8 cellular contexts compared by ENCODE assay signal in the genomic region with DNA sequence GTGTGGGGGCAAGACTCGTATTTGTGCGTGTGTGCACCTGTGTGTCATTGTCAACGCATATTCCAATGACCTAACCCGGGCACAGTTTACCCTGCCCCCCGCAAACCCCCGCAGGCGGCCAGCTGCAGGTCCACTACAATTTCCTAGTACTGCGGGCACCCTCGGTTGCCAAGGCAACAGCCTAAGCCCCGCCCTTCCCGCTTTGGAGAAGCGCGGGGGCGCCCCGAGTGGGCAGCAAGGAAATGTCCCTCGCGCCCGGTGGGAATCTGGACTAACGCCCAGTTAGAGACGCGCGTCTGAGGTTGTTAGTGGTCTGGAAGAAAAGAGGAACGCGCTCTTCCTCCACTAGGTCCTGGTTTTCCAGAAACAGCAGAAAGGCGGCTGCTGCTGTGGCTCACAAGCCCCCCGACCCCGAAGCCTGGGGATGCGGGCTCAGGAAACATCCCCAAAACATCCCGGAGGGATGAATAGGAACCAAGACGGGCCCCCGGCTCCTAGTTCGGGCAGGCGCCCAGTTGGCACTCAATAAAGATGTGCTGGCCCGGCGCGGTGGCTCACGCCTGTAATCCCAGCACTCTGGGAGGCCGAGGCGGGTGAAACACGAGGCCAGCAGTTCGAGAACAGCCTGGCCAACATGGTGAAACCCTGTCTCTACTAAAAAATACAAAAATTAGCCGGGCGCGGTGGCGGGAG. TPM values are rescaled to one million over a fixed set of nuclear protein-coding genes. Genes with fewer than 3 reads are reported as not detected.
DNase-seq lines count a peak whose midpoint lies in the region; ATAC-seq, FAIRE-seq and TF ChIP-seq lines count a peak whose summit lies in the region.

No MANE protein-coding gene starts in this region.

- peak overlapping the region in 1 of 2 experiments; percentile 36; a peak in 1 of 4 replicates for H3K9ac ChIP-seq in K562 (ENCODE audit: insufficient read depth in 1 of 2, low read depth in 2 of 2, low read length in 2 of 2)

- H3K27me3 ChIP-seq in K562 (ENCODE audit: control insufficient read depth in 2 of 2, insufficient read depth in 2 of 2, low read length in 2 of 2), result no peaks in the 10 kb centered on the region

- H3K27ac ChIP-seq in K562 (ENCODE audit: extremely low read depth, low read depth, low read length), result no peak overlapping the region

- no peaks in the 10 kb centered on the region for H3K9me1 ChIP-seq in K562 (ENCODE audit: control insufficient read depth, insufficient read depth, low read length)

- TF ChIP-seq CTCF in K562 (IDR thresholded peaks at IDR 0.05 in 2 of 3, conservative IDR thresholded peaks at IDR 0.05 in 1 of 3; ENCODE audit: insufficient read depth in 2 of 3, low read depth in 1 of 3, low read length in 3 of 3), result peak; percentile 20 to 38 (median 33); a peak in 4 of 6 replicates
- peak; percentile 18 for TF ChIP-seq CTCF in retinal pigment epithelial cell (conservative IDR thresholded peaks at IDR 0.05; ENCODE audit: low read depth, low read length)

- CTCF ChIA-PET in K562 (lab: Yijun Ruan, JAX; ENCODE audit: low intra/inter-chr PET ratio), result no interaction called here

- peak overlapping the region; percentile 92 for H3K4me2 ChIP-seq in K562 (ENCODE audit: insufficient read depth, low read length)

- ATAC-seq in K562, result peak; percentile 16; the same call in 2 of the 3 replicates
- ATAC-seq in GM21528 (IDR thresholded peaks at IDR 0.05; ENCODE audit: low FRiP score, unreplicated experiment), result no peak

- POLR2A ChIA-PET in K562 (lab: Yijun Ruan, JAX), result interaction anchor here (1.0 to 3.5 kb wide), 2 partner anchors 14 to 16 kb away, joined by 6 to 19 read pairs; no protein-coding TSS in a partner anchor

- peaks cover 23 to 55% of the 10 kb centered on the region in 2 experiments for H3K4me1 ChIP-seq in K562 (replicated peaks in 1 of 2; ENCODE audit: control insufficient read depth in 2 of 2, insufficient read depth in 2 of 2, low read length in 2 of 2)

- intact Hi-C loops in K562 (cut with micrococcal nuclease), result no loop called here

- peaks cover 45% of the 10 kb centered on the region for H3K79me2 ChIP-seq in K562 (ENCODE audit: control insufficient read depth, insufficient read depth, low read length)

- no peak for TF ChIP-seq RAD21 in K562 (CRISPR knock-in tag; conservative IDR thresholded peaks at IDR 0.05 in 1 of 2, IDR thresholded peaks at IDR 0.05 in 1 of 2)

- peak; percentile 3 for DNase-seq in DMS79 treated with DMSO at 0.1 percent for 48 hours (lab: John Stamatoyannopoulos, UW)
- DNase-seq in DMS79 (lab: John Stamatoyannopoulos, UW), result no peak
- DNase-seq in NCI-H748 (lab: John Stamatoyannopoulos, UW; ENCODE audit: unreplicated experiment), result peak; percentile 82
- DNase-seq in K562 (ENCODE audit: extremely low read depth in 1 of 4, low spot score in 3 of 4), result peak; percentile 65 to 76 (median 67)
- DNase-seq in retinal pigment epithelial cell (ENCODE audit: low read depth), result no peak
- no peak for DNase-seq in NCI-H345 treated with DMSO at 0.1 percent for 48 hours (lab: John Stamatoyannopoulos, UW; ENCODE audit: unreplicated experiment)

- FAIRE-seq in K562 (lab: Jason Lieb, UNC), result no peak

- H3K9me3 ChIP-seq in K562 (replicated peaks; ENCODE audit: control insufficient read depth, insufficient read depth, low read depth, low read length) (no peaks in the 10 kb centered on the region), iPS-18c (ENCODE audit: control insufficient read depth, insufficient read depth, low read length) (no peaks in the 10 kb centered on the region)

- H4K20me1 ChIP-seq in K562 (replicated peaks; ENCODE audit: control insufficient read depth, insufficient read depth, low read length), result no peaks in the 10 kb centered on the region

- H3K4me3 ChIP-seq in K562 (peak overlapping the region; percentile 62; the same call in 1 of the 2 replicates), iPS-18c (ENCODE audit: insufficient read depth, low read depth, low read length) (peak overlapping the region; percentile 67; the same call in 1 of the 2 replicates), retinal pigment epithelial cell (ENCODE audit: low read length) (peak overlapping the region; percentile 70)

- 19% methylated on average over 12 of the region's 45 CpGs for WGBS in K562 (ENCODE audit: insufficient coverage, low coverage, missing lambda C conversion rate)

- TF ChIP-seq EP300 in K562 (IDR thresholded peaks at IDR 0.05; ENCODE audit: low read length), result no peak

- in situ Hi-C loops in K562 (cut with MboI), result no loop called here

- no TSS peak for BruUV-seq in K562 (replicated peaks; lab: Mats Ljungman, UMichigan)

- TF ChIP-seq POLR2A in K562 (conservative IDR thresholded peaks at IDR 0.05), result no peak

- H2AFZ ChIP-seq in K562 (ENCODE audit: low read depth, low read length), result no peak overlapping the region; the same call in 1 of the 2 replicates

- H3K36me3 ChIP-seq in K562 (ENCODE audit: control insufficient read depth, insufficient read depth, low read length), result peaks cover 13% of the 10 kb centered on the region; the same call in 2 of the 3 replicates

RNA-seq across cellular contexts. Expression of a gene that starts 1.1 kb away (rescaled TPM):
- 1.7 and 7.0 TPM in 2 replicates for total RNA-seq in K562 (2011; cell fraction: chromatin; rRNA removed; ENCODE audit: low replicate concordance)
- 12.5 and 13.2 TPM in 2 replicates for total RNA-seq in K562 (2011; cell fraction: nucleolus; rRNA removed)
- 9.3 and 10.3 TPM in 2 replicates for total RNA-seq in K562 (2011; cell fraction: nucleoplasm; rRNA removed)
- total RNA-seq in K562 (2014; rRNA removed), result 8.4 and 12.2 TPM in 2 replicates
- 1.7 and 3.3 TPM in 2 replicates for total RNA-seq in K562 (2014; rRNA removed; fragmentation: Illumina TruSeq; extraction: Trizol)
- total RNA-seq in K562 (2015; rRNA removed; fragmentation: Illumina TruSeq; extraction: Trizol), result 7.7 and 8.3 TPM in 2 replicates
- 9.4 and 10.6 TPM in 2 replicates for total RNA-seq in K562 (2021)
- polyA plus RNA-seq in K562 (2011; rRNA removed), result 6.6 and 10.5 TPM in 2 replicates
- 20.3 and 55.0 TPM in 2 replicates for polyA plus RNA-seq in K562 (2011; cell fraction: cytosol; rRNA removed)
- 5.8 and 7.5 TPM in 2 replicates for polyA plus RNA-seq in K562 (2011; cell fraction: nucleus; rRNA removed)
- 10.5 and 14.1 TPM in 2 replicates for polyA plus RNA-seq in K562 (2012)
- polyA plus RNA-seq in K562 (2014; fragmentation: Illumina TruSeq; extraction: Trizol), result 7.1 and 8.4 TPM in 2 replicates
- 1 to 10 TPM in 1 of 2 experiments, under 1 TPM in 1; 0.90 to 2.0 TPM for polyA plus RNA-seq in K562 (2014; fragmentation: Nextera tagmentation; extraction: Ambion mirVana)
- polyA plus RNA-seq in K562 (2014; rRNA removed), result 9.6 and 14.0 TPM in 2 replicates
- 1.6 and 5.7 TPM in 2 replicates for polyA minus RNA-seq in K562 (2011; rRNA and poly(A)+ RNA removed)
- 4.3 and 7.0 TPM in 2 replicates for polyA minus RNA-seq in K562 (2011; cell fraction: cytosol; rRNA and poly(A)+ RNA removed)
- polyA minus RNA-seq in K562 (2011; cell fraction: nucleus; rRNA and poly(A)+ RNA removed), result 0.54 and 0.78 TPM in 2 replicates

RNA-seq across cellular contexts. Expression of a gene that starts 2.2 kb away (rescaled TPM):
- 33.5 and 88.4 TPM in 2 replicates for total RNA-seq in K562 (2011; cell fraction: chromatin; rRNA removed; ENCODE audit: low replicate concordance)
- 69.5 and 79.0 TPM in 2 replicates for total RNA-seq in K562 (2011; cell fraction: nucleolus; rRNA removed)
- 83.9 and 125 TPM in 2 replicates for total RNA-seq in K562 (2011; cell fraction: nucleoplasm; rRNA removed)
- total RNA-seq in K562 (2014; rRNA removed) (46.5 and 78.4 TPM in 2 replicates), K562 (2014; rRNA removed; fragmentation: Illumina TruSeq; extraction: Trizol) (27.4 and 28.3 TPM in 2 replicates), K562 (2015; rRNA removed; fragmentation: Illumina TruSeq; extraction: Trizol) (33.7 and 34.0 TPM in 2 replicates), K562 (2021) (65.2 and 68.0 TPM in 2 replicates)
- polyA plus RNA-seq in K562 (2011; rRNA removed) (107 and 114 TPM in 2 replicates), K562 (2014; fragmentation: Illumina TruSeq; extraction: Trizol) (72.2 and 86.5 TPM in 2 replicates), K562 (2014; fragmentation: Nextera tagmentation; extraction: Ambion mirVana) (10 to 100 TPM; 10.6 to 11.7 TPM), K562 (2014; rRNA removed) (80.5 and 87.3 TPM in 2 replicates)
- 153 and 233 TPM in 2 replicates for polyA plus RNA-seq in K562 (2011; cell fraction: cytosol; rRNA removed)
- 82.3 and 118 TPM in 2 replicates for polyA plus RNA-seq in K562 (2011; cell fraction: nucleus; rRNA removed)
- polyA plus RNA-seq in K562 (2012), result 58.2 and 103 TPM in 2 replicates
- 50.4 and 76.8 TPM in 2 replicates for polyA minus RNA-seq in K562 (2011; rRNA and poly(A)+ RNA removed)
- 38.9 and 39.4 TPM in 2 replicates for polyA minus RNA-seq in K562 (2011; cell fraction: cytosol; rRNA and poly(A)+ RNA removed)
- 26.3 and 30.1 TPM in 2 replicates for polyA minus RNA-seq in K562 (2011; cell fraction: nucleus; rRNA and poly(A)+ RNA removed)

RNA-seq across cellular contexts. Expression of a gene that starts 7.3 kb away (rescaled TPM):
- total RNA-seq in K562 (2011; cell fraction: chromatin; rRNA removed; ENCODE audit: low replicate concordance), result 84.3 and 247 TPM in 2 replicates
- 195 and 196 TPM in 2 replicates for total RNA-seq in K562 (2011; cell fraction: nucleolus; rRNA removed)
- 130 and 134 TPM in 2 replicates for total RNA-seq in K562 (2011; cell fraction: nucleoplasm; rRNA removed)
- total RNA-seq in K562 (2014; rRNA removed) (118 and 179 TPM in 2 replicates), K562 (2014; rRNA removed; fragmentation: Illumina TruSeq; extraction: Trizol) (44.6 and 70.7 TPM in 2 replicates), K562 (2015; rRNA removed; fragmentation: Illumina TruSeq; extraction: Trizol) (93.2 and 96.9 TPM in 2 replicates), K562 (2021) (134 and 138 TPM in 2 replicates)
- polyA plus RNA-seq in K562 (2011; rRNA removed) (104 and 144 TPM in 2 replicates), K562 (2014; fragmentation: Illumina TruSeq; extraction: Trizol) (123 and 129 TPM in 2 replicates), K562 (2014; fragmentation: Nextera tagmentation; extraction: Ambion mirVana) (100 to 1,000 TPM; 179 to 195 TPM), K562 (2014; rRNA removed) (128 and 136 TPM in 2 replicates)
- 184 and 389 TPM in 2 replicates for polyA plus RNA-seq in K562 (2011; cell fraction: cytosol; rRNA removed)
- 211 and 337 TPM in 2 replicates for polyA plus RNA-seq in K562 (2011; cell fraction: nucleus; rRNA removed)
- 145 and 205 TPM in 2 replicates for polyA plus RNA-seq in K562 (2012)
- polyA minus RNA-seq in K562 (2011; rRNA and poly(A)+ RNA removed), result 63.4 and 90.9 TPM in 2 replicates
- polyA minus RNA-seq in K562 (2011; cell fraction: cytosol; rRNA and poly(A)+ RNA removed), result 94.5 and 118 TPM in 2 replicates
- 79.1 and 86.7 TPM in 2 replicates for polyA minus RNA-seq in K562 (2011; cell fraction: nucleus; rRNA and poly(A)+ RNA removed)

RNA-seq across cellular contexts. Expression of a gene that starts 8.7 kb away (rescaled TPM):
- total RNA-seq in K562 (2011; cell fraction: chromatin; rRNA removed; ENCODE audit: low replicate concordance), result 3.7 and 14.0 TPM in 2 replicates
- total RNA-seq in K562 (2011; cell fraction: nucleolus; rRNA removed), result 5.8 and 7.8 TPM in 2 replicates
- total RNA-seq in K562 (2011; cell fraction: nucleoplasm; rRNA removed), result 4.6 and 5.4 TPM in 2 replicates
- total RNA-seq in K562 (2014; rRNA removed) (4.6 and 4.9 TPM in 2 replicates), K562 (2014; rRNA removed; fragmentation: Illumina TruSeq; extraction: Trizol) (0.73 and 0.93 TPM in 2 replicates), K562 (2015; rRNA removed; fragmentation: Illumina TruSeq; extraction: Trizol) (1.6 and 2.1 TPM in 2 replicates), K562 (2021) (4.7 and 5.7 TPM in 2 replicates)
- polyA plus RNA-seq in K562 (2011; rRNA removed) (3.1 and 5.5 TPM in 2 replicates), K562 (2014; fragmentation: Illumina TruSeq; extraction: Trizol) (2.6 and 4.7 TPM in 2 replicates), K562 (2014; fragmentation: Nextera tagmentation; extraction: Ambion mirVana) (under 1 TPM; 0.06 to 0.07 TPM), K562 (2014; rRNA removed) (5.8 and 6.4 TPM in 2 replicates)
- polyA plus RNA-seq in K562 (2011; cell fraction: cytosol; rRNA removed), result 4.5 and 7.3 TPM in 2 replicates
- 15.9 and 21.8 TPM in 2 replicates for polyA plus RNA-seq in K562 (2011; cell fraction: nucleus; rRNA removed)
- 3.7 and 10.9 TPM in 2 replicates for polyA plus RNA-seq in K562 (2012)
- polyA minus RNA-seq in K562 (2011; rRNA and poly(A)+ RNA removed), result 1.3 and 1.9 TPM in 2 replicates
- 1.4 and 1.6 TPM in 2 replicates for polyA minus RNA-seq in K562 (2011; cell fraction: cytosol; rRNA and poly(A)+ RNA removed)
- polyA minus RNA-seq in K562 (2011; cell fraction: nucleus; rRNA and poly(A)+ RNA removed), result 1.9 and 3.9 TPM in 2 replicates

RNA-seq across cellular contexts. Expression of a gene that starts 19.7 kb away (rescaled TPM):
- 184 and 350 TPM in 2 replicates for total RNA-seq in K562 (2011; cell fraction: chromatin; rRNA removed; ENCODE audit: low replicate concordance)
- total RNA-seq in K562 (2011; cell fraction: nucleolus; rRNA removed), result 475 and 490 TPM in 2 replicates
- total RNA-seq in K562 (2011; cell fraction: nucleoplasm; rRNA removed), result 538 and 894 TPM in 2 replicates
- total RNA-seq in K562 (2014; rRNA removed) (1,104 and 1,143 TPM in 2 replicates), K562 (2014; rRNA removed; fragmentation: Illumina TruSeq; extraction: Trizol) (811 and 895 TPM in 2 replicates), K562 (2015; rRNA removed; fragmentation: Illumina TruSeq; extraction: Trizol) (1,065 and 1,147 TPM in 2 replicates), K562 (2021) (917 and 1,045 TPM in 2 replicates)
- polyA plus RNA-seq in K562 (2011; rRNA removed) (1,156 and 1,373 TPM in 2 replicates), K562 (2014; fragmentation: Illumina TruSeq; extraction: Trizol) (1,281 and 1,602 TPM in 2 replicates), K562 (2014; fragmentation: Nextera tagmentation; extraction: Ambion mirVana) (100 to 1,000 TPM; 568 to 871 TPM), K562 (2014; rRNA removed) (1,326 and 1,475 TPM in 2 replicates)
- 2,082 and 2,495 TPM in 2 replicates for polyA plus RNA-seq in K562 (2011; cell fraction: cytosol; rRNA removed)
- 709 and 859 TPM in 2 replicates for polyA plus RNA-seq in K562 (2011; cell fraction: nucleus; rRNA removed)
- 1,411 and 1,997 TPM in 2 replicates for polyA plus RNA-seq in K562 (2012)
- 954 and 1,034 TPM in 2 replicates for polyA minus RNA-seq in K562 (2011; rRNA and poly(A)+ RNA removed)
- polyA minus RNA-seq in K562 (2011; cell fraction: cytosol; rRNA and poly(A)+ RNA removed), result 628 and 690 TPM in 2 replicates
- polyA minus RNA-seq in K562 (2011; cell fraction: nucleus; rRNA and poly(A)+ RNA removed), result 177 and 303 TPM in 2 replicates

Comparison
In these comparisons a context has a peak if more than half of its experiments do, and no peak if none do; other contexts are left out.
1. DNase-seq: peak in DMS79 treated with DMSO at 0.1 percent for 48 hours (single experiment), NCI-H748 (single experiment) and K562 (4 of 4); none in DMS79 (single experiment), retinal pigment epithelial cell (single experiment) and NCI-H345 treated with DMSO at 0.1 percent for 48 hours (single experiment).
2. Peak in every context shown above with its lines, with median percentiles within 50 percentile points of each other: H3K4me3 ChIP-seq.